ENCODE assay signal across 22 cellular contexts in genomic region chr4:139222215-139222614, GRCh38. TPM values are rescaled to one million over a fixed set of nuclear protein-coding genes. Genes with fewer than 3 reads are reported as not detected.
DNase-seq lines count a peak whose midpoint lies in the region; ATAC-seq, FAIRE-seq and TF ChIP-seq lines count a peak whose summit lies in the region.
"Had no signal": no experiment of that assay in that cellular context is flagged by ENCODE, and none has a peak within 500 bp of the region (broad histone marks: within the 10 kb centered on the region; RNA-seq: fewer than 3 reads in every experiment).

No MANE protein-coding gene starts in this region.

- H3K36me3 ChIP-seq in A673 (ENCODE audit: insufficient read depth, low read length, poor library complexity, severe bottlenecking) (no peaks in the 10 kb centered on the region), GM23338 (ENCODE audit: insufficient read depth) (no peaks in the 10 kb centered on the region), H1 (ENCODE audit: control insufficient read depth in 2 of 4, insufficient read depth in 4 of 4, low read length in 3 of 4) (no peaks in the 10 kb centered on the region), neuronal stem cell (replicated peaks in 1 of 2; ENCODE audit: control insufficient read depth in 2 of 2, insufficient read depth in 2 of 2, low read length in 2 of 2) (no peaks in the 10 kb centered on the region)
- H3K36me3 ChIP-seq: BLaER1 treated with 17β-estradiol and CSF1 and Interleukin-3, amounts not matched to agents 10 nM and 100 nM had no signal

- H3K79me1 ChIP-seq in H1 (ENCODE audit: low read depth, low read length) (no peaks in the 10 kb centered on the region), neuronal stem cell (ENCODE audit: low read depth, low read length) (no peaks in the 10 kb centered on the region)

- H4K20me1 ChIP-seq in GM23338 (replicated peaks; ENCODE audit: insufficient read depth) (no peaks in the 10 kb centered on the region), H1 (replicated peaks in 1 of 2; ENCODE audit: control insufficient read depth in 1 of 2, insufficient read depth in 2 of 2, low read length in 2 of 2) (no peaks in the 10 kb centered on the region)
- H4K20me1 ChIP-seq: BLaER1 treated with 17β-estradiol and CSF1 and Interleukin-3, amounts not matched to agents 10 nM and 100 nM had no signal

- H3K27me3 Mint-ChIP-seq in GM23338 (ENCODE audit: insufficient read depth, low read depth, poor library complexity), result peaks cover 7% of the 10 kb centered on the region
- H3K27me3 Mint-ChIP-seq: B cell; CD4-positive, alpha-beta T cell had no signal

- no peak overlapping the region for H3K4ac ChIP-seq in H1 (replicated peaks; ENCODE audit: insufficient read length, low read depth, low read length)
- H3K4ac ChIP-seq in neuronal stem cell (ENCODE audit: low read length), result no peak overlapping the region

- POLR2A ChIA-PET in A673 (lab: Charles Lee; ENCODE audit: low non-redundant PET) (no interaction called here), H1 (lab: Charles Lee; ENCODE audit: partially characterized antibody) (no interaction called here)

- no peak overlapping the region for H2BK5ac ChIP-seq in H1 (ENCODE audit: low read depth, low read length)
- H2BK5ac ChIP-seq in neuronal stem cell (ENCODE audit: low read length), result no peak overlapping the region

- no peak for FAIRE-seq in H1 (lab: Jason Lieb, UNC)
- FAIRE-seq: A204.1, D721Med, G401.6, GM19239 had no signal

- H3K9me3 ChIP-seq in A673 (ENCODE audit: low read depth, low read length, poor library complexity, severe bottlenecking) (no peaks in the 10 kb centered on the region), H1 (ENCODE audit: insufficient read depth in 2 of 2, low read depth in 1 of 2, low read length in 1 of 2) (no peaks in the 10 kb centered on the region), neuronal stem cell (replicated peaks in 1 of 2; ENCODE audit: control insufficient read depth in 2 of 2, insufficient read depth in 1 of 2, low read depth in 1 of 2, low read length in 2 of 2) (no peaks in the 10 kb centered on the region)
- H3K9me3 ChIP-seq: Caco-2 had no signal

- CTCF ChIA-PET in A673 (lab: Charles Lee) (no interaction called here), H1 (lab: Charles Lee; ENCODE audit: partially characterized antibody) (interaction anchor here (1.1 kb wide), 1 partner anchor 13 kb away, joined by 4 read pairs; no protein-coding TSS in a partner anchor)

- H3K14ac ChIP-seq in H1 (ENCODE audit: insufficient read length), result no peak overlapping the region
- no peak overlapping the region for H3K14ac ChIP-seq in neuronal stem cell (ENCODE audit: low read length)

- TF ChIP-seq CTCF in A673 (conservative IDR thresholded peaks at IDR 0.05; ENCODE audit: low read depth, low read length) (no peak), GM23338 (conservative IDR thresholded peaks at IDR 0.05; ENCODE audit: low read depth in 2 of 2) (no peak), H1 (IDR thresholded peaks at IDR 0.05; ENCODE audit: control extremely low read depth in 1 of 3, insufficient read depth in 1 of 3, low read depth in 1 of 3, low read length in 3 of 3) (no peak)

- no peak overlapping the region for H2BK20ac ChIP-seq in H1 (ENCODE audit: low read length)

- TF ChIP-seq RAD21 in H1 (IDR thresholded peaks at IDR 0.05 in 1 of 2, conservative IDR thresholded peaks at IDR 0.05 in 1 of 2; ENCODE audit: low read depth in 2 of 2, low read length in 2 of 2), result no peak

- H3K4me1 ChIP-seq in A673 (ENCODE audit: insufficient read depth, low read length, poor library complexity, severe bottlenecking), result peaks cover 36% of the 10 kb centered on the region
- H3K4me1 ChIP-seq in GM23338 (ENCODE audit: insufficient read depth), result no peaks in the 10 kb centered on the region
- H3K4me1 ChIP-seq in H1 (replicated peaks in 1 of 4; ENCODE audit: control insufficient read depth in 3 of 4, insufficient read depth in 4 of 4, low read length in 3 of 4), result no peaks in the 10 kb centered on the region
- H3K4me1 ChIP-seq in neuronal stem cell (ENCODE audit: control insufficient read depth in 2 of 2, insufficient read depth in 1 of 2, low read depth in 1 of 2, low read length in 2 of 2), result no peaks in the 10 kb centered on the region
- H3K4me1 ChIP-seq: Caco-2 had no signal

- H2AK5ac ChIP-seq in H1 (ENCODE audit: low read depth, low read length), result no peak overlapping the region
- H2AK5ac ChIP-seq in neuronal stem cell (ENCODE audit: low read depth, low read length), result no peak overlapping the region

- H3K27me3 ChIP-seq in A673 (replicated peaks; ENCODE audit: insufficient read depth, low read depth, low read length, poor library complexity) (no peaks in the 10 kb centered on the region), GM23338 (ENCODE audit: insufficient read depth) (no peaks in the 10 kb centered on the region), H1 (replicated peaks in 1 of 4; ENCODE audit: control insufficient read depth in 3 of 4, extremely low read depth in 1 of 4, insufficient read depth in 3 of 4, low read length in 3 of 4) (no peaks in the 10 kb centered on the region), neuronal stem cell (ENCODE audit: control insufficient read depth in 3 of 3, insufficient read depth in 3 of 3, low read depth in 1 of 3, low read length in 3 of 3) (no peaks in the 10 kb centered on the region)
- H3K27me3 ChIP-seq: BLaER1 treated with 17β-estradiol and CSF1 and Interleukin-3, amounts not matched to agents 10 nM and 100 nM had no signal

- H3K23ac ChIP-seq in H1 (ENCODE audit: insufficient read length), result no peak overlapping the region
- no peak overlapping the region for H3K23ac ChIP-seq in neuronal stem cell (ENCODE audit: low read depth, low read length, poor library complexity)

- WGBS in H1 (ENCODE audit: extremely low coverage in 1 of 2, insufficient coverage in 1 of 2, insufficient read length in 1 of 2, insufficient replicate concordance in 2 of 2, low coverage in 1 of 2, low lambda C conversion rate in 2 of 2, missing lambda C conversion rate in 1 of 2), 2 experiments, result 94% methylated on average over 5 of the region's 5 CpGs; no CpG with 5 or more reads in 1 of the 2 experiments
- WGBS in neuronal stem cell (ENCODE audit: extremely low coverage in 2 of 2, insufficient read length in 2 of 2, insufficient replicate concordance in 1 of 2), 2 donors, result no CpG with 5 or more reads among the region's 5 CpGs

- H3K9me2 ChIP-seq in GM23338 (ENCODE audit: insufficient read depth), result no peaks in the 10 kb centered on the region

- H3K4me3 ChIP-seq in A673 (ENCODE audit: low read depth, low read length, poor library complexity, severe bottlenecking) (no peak overlapping the region), GM23338 (no peak overlapping the region), H1 (ENCODE audit: extremely low read depth in 1 of 4, insufficient read depth in 2 of 4, low read depth in 3 of 4, low read length in 4 of 4) (no peak overlapping the region), neuronal stem cell (ENCODE audit: low read length in 2 of 2) (no peak overlapping the region)
- H3K4me3 ChIP-seq: BLaER1 treated with 17β-estradiol and CSF1 and Interleukin-3, amounts not matched to agents 10 nM and 100 nM had no signal

- H3K4me2 ChIP-seq in GM23338 (no peak overlapping the region), H1 (ENCODE audit: insufficient read depth in 1 of 2, low read depth in 2 of 2, low read length in 2 of 2) (no peak overlapping the region), neuronal stem cell (ENCODE audit: insufficient read depth, low read length, poor library complexity, severe bottlenecking) (no peak overlapping the region)

- H3F3A ChIP-seq in GM23338 (replicated peaks; ENCODE audit: low read depth), result no peaks in the 10 kb centered on the region

- no peaks in the 10 kb centered on the region for H3K23me2 ChIP-seq in H1 (ENCODE audit: low read depth, low read length)

- no peak overlapping the region for H2BK12ac ChIP-seq in H1 (ENCODE audit: low read depth, low read length)
- no peak overlapping the region for H2BK12ac ChIP-seq in neuronal stem cell (ENCODE audit: low read length)

- DNase-seq in A673 (ENCODE audit: low spot score), result no peak
- no peak for DNase-seq in GM23338 (ENCODE audit: low spot score)
- DNase-seq in H1 (ENCODE audit: low read depth in 1 of 2, low spot score in 2 of 2), result no peak
- DNase-seq in neuronal stem cell (ENCODE audit: low spot score), result no peak
- no peak for DNase-seq in activated CD4-positive, alpha-beta T cell treated with anti-CD3 and anti-CD28 coated beads, Interleukin-2, amount 50 U/mL, for 4 hours
- no peak for DNase-seq in cerebellum (ENCODE audit: low spot score)
- DNase-seq in NCI-H2196 treated with DMSO at 0.1 percent for 48 hours (lab: John Stamatoyannopoulos, UW; ENCODE audit: unreplicated experiment), result no peak
- DNase-seq: 8988T; AML-193; Caco-2; Calu3; CD4-positive, alpha-beta T cell; CD8-positive, alpha-beta T cell; DMS79 treated with DMSO at 0.1 percent for 48 hours; GF-D8 had no signal

- no peaks in the 10 kb centered on the region for H3K4me1 Mint-ChIP-seq in GM23338

- no peaks in the 10 kb centered on the region for H3K79me2 ChIP-seq in GM23338 (replicated peaks; ENCODE audit: insufficient read depth)
- no peaks in the 10 kb centered on the region for H3K79me2 ChIP-seq in H1 (ENCODE audit: control insufficient read depth in 1 of 2, insufficient read depth in 2 of 2, low read length in 2 of 2)

- no peak for ATAC-seq in GM23338
- ATAC-seq: CD8-positive, alpha-beta T cell had no signal

- intact Hi-C loops in A673 (cut with micrococcal nuclease; ENCODE audit: unreplicated experiment), result no loop called here

- H3K9ac ChIP-seq in H1 (replicated peaks in 1 of 4; ENCODE audit: extremely low read depth in 1 of 4, low read depth in 3 of 4, low read length in 3 of 4) (no peak overlapping the region), neuronal stem cell (ENCODE audit: low read depth, low read length, poor library complexity) (no peak overlapping the region)
- H3K9ac ChIP-seq: BLaER1 treated with 17β-estradiol and CSF1 and Interleukin-3, amounts not matched to agents 10 nM and 100 nM had no signal

- H3K36me3 Mint-ChIP-seq in GM23338 (ENCODE audit: low read depth), result no peaks in the 10 kb centered on the region
- H3K36me3 Mint-ChIP-seq: CD8-positive, alpha-beta T cell had no signal

- no peak overlapping the region for H3K56ac ChIP-seq in H1 (replicated peaks; ENCODE audit: insufficient read length, low read depth, low read length)

- H3K18ac ChIP-seq in H1 (ENCODE audit: extremely low read depth, low read length), result no peak overlapping the region
- no peak overlapping the region for H3K18ac ChIP-seq in neuronal stem cell (ENCODE audit: low read length)

- H3K4me3 Mint-ChIP-seq in GM23338, result no peak overlapping the region
- H3K4me3 Mint-ChIP-seq: B cell; CD4-positive, alpha-beta T cell; CD8-positive, alpha-beta T cell had no signal

- no peak overlapping the region for H3K27ac Mint-ChIP-seq in GM23338
- H3K27ac Mint-ChIP-seq: B cell; CD4-positive, alpha-beta T cell; CD8-positive, alpha-beta T cell had no signal

- TF ChIP-seq EP300 in H1 (IDR thresholded peaks at IDR 0.05; ENCODE audit: borderline replicate concordance in 1 of 2, low read depth in 2 of 2, low read length in 2 of 2), result no peak

- peak overlapping the region; percentile 93 for H3K27ac ChIP-seq in A673 (ENCODE audit: low read depth, low read length, poor library complexity, severe bottlenecking)
- no peak overlapping the region for H3K27ac ChIP-seq in GM23338 (ENCODE audit: low read depth)
- H3K27ac ChIP-seq in H1 (ENCODE audit: low read depth, low read length), result no peak overlapping the region
- H3K27ac ChIP-seq in neuronal stem cell (replicated peaks; ENCODE audit: low read length), result no peak overlapping the region
- H3K27ac ChIP-seq: BLaER1 treated with 17β-estradiol and CSF1 and Interleukin-3, amounts not matched to agents 10 nM and 100 nM; C4-2B had no signal

- H2BK120ac ChIP-seq in H1 (replicated peaks; ENCODE audit: low read depth, low read length), result no peak overlapping the region
- H2BK120ac ChIP-seq in neuronal stem cell (ENCODE audit: low read depth, low read length), result no peak overlapping the region

- H4K8ac ChIP-seq in H1 (ENCODE audit: extremely low read depth, insufficient read depth, low read length) (no peak overlapping the region), neuronal stem cell (ENCODE audit: low read depth, low read length) (no peak overlapping the region)

- BruUV-seq in A673 (replicated peaks; lab: Mats Ljungman, UMichigan), result no TSS peak

- no peak for TF ChIP-seq POLR2A in H1 (IDR thresholded peaks at IDR 0.05; ENCODE audit: control extremely low read depth in 1 of 2, low read depth in 2 of 2, low read length in 2 of 2)

- H3K9me3 Mint-ChIP-seq in GM23338, result no peaks in the 10 kb centered on the region
- H3K9me3 Mint-ChIP-seq: CD4-positive, alpha-beta T cell; CD8-positive, alpha-beta T cell had no signal

- H4K5ac ChIP-seq in H1 (ENCODE audit: insufficient read length, low read depth, low read length), result no peak overlapping the region

- peak overlapping the region; percentile 59; the same call in 1 of the 2 replicates for H2AFZ ChIP-seq in GM23338
- no peak overlapping the region; the same call in 1 of the 2 replicates for H2AFZ ChIP-seq in H1 (ENCODE audit: low read length)
- H2AFZ ChIP-seq in neuronal stem cell (ENCODE audit: low read length), result peak overlapping the region; percentile 10

- H2BK15ac ChIP-seq in H1 (ENCODE audit: low read length) (0 out of 2 replicates have a peak overlapping the region, but pooled peaks have one; percentile 29), neuronal stem cell (ENCODE audit: low read length) (no peak overlapping the region)

- no peak overlapping the region for H4K91ac ChIP-seq in H1 (replicated peaks; ENCODE audit: insufficient read length, low read length)
- no peak overlapping the region for H4K91ac ChIP-seq in neuronal stem cell (ENCODE audit: low read depth, low read length, poor library complexity)

RNA-seq across cellular contexts. Expression of gene ELF2, which starts 45.2 kb away (rescaled TPM):
- total RNA-seq in A673 (2021), result 42.4 and 46.1 TPM in 2 replicates
- total RNA-seq in GM23338 (2014; rRNA removed; shearing (Covaris generic)), result 35.2 and 48.8 TPM in 2 replicates
- 33.2 and 38.2 TPM in 2 replicates for polyA plus RNA-seq in GM23338 (2016; fragmentation: Nextera tagmentation; extraction: Ambion mirVana)
- total RNA-seq in H1 (2021; fragmentation: NEBNext Ultra II Directional; extraction: Animal tissue kit (Norgen Biotek cat#: 25700)), result 44.3 and 45.6 TPM in 2 replicates
- polyA plus RNA-seq in H1 (2011; rRNA removed), result 12.2 and 21.1 TPM in 2 replicates
- polyA plus RNA-seq in H1 (2011; cell fraction: cytosol; rRNA removed), result 24.7 TPM
- polyA plus RNA-seq in H1 (2011; cell fraction: nucleus; rRNA removed), result 30.5 TPM
- polyA plus RNA-seq in H1 (2012, experiment 1 of 2), result 26.0 to 31.4 TPM (median 27.7 TPM) in 4 replicates
- polyA plus RNA-seq in H1 (2012, experiment 2 of 2), result 2.5 TPM
- 26.0 TPM for polyA plus RNA-seq in H1 (2013, experiment 1 of 2)
- 23.3 TPM for polyA plus RNA-seq in H1 (2013, experiment 2 of 2)
- 54.2 and 78.1 TPM in 2 replicates for polyA minus RNA-seq in H1 (2011; rRNA and poly(A)+ RNA removed)
- polyA minus RNA-seq in H1 (2011; cell fraction: cytosol; rRNA and poly(A)+ RNA removed), result 28.9 TPM
- polyA minus RNA-seq in H1 (2011; cell fraction: nucleus; rRNA and poly(A)+ RNA removed), result 70.3 TPM
- 22.2 TPM for polyA plus RNA-seq in neuronal stem cell (2013, experiment 1 of 2)
- polyA plus RNA-seq in neuronal stem cell (2013, experiment 2 of 2), result 22.4 TPM
- total RNA-seq in cerebellum, result 87.7 TPM

RNA-seq across cellular contexts. Expression of gene MGARP, which starts 57.8 kb away (rescaled TPM):
- total RNA-seq in A673 (2021) (6.0 and 6.9 TPM in 2 replicates), cerebellum (0.73 TPM)
- total RNA-seq in GM23338 (2014; rRNA removed; shearing (Covaris generic)), result 2.4 and 2.8 TPM in 2 replicates
- polyA plus RNA-seq in GM23338 (2016; fragmentation: Nextera tagmentation; extraction: Ambion mirVana) (4.1 and 4.7 TPM in 2 replicates), H1 (2011; rRNA removed) (3.9 and 4.5 TPM in 2 replicates)
- total RNA-seq in H1 (2021; fragmentation: NEBNext Ultra II Directional; extraction: Animal tissue kit (Norgen Biotek cat#: 25700)), result 2.5 and 2.8 TPM in 2 replicates
- 8.4 TPM for polyA plus RNA-seq in H1 (2011; cell fraction: cytosol; rRNA removed)
- 2.1 TPM for polyA plus RNA-seq in H1 (2011; cell fraction: nucleus; rRNA removed)
- 4.5 to 6.4 TPM (median 4.9 TPM) in 4 replicates for polyA plus RNA-seq in H1 (2012, experiment 1 of 2)
- 1.5 TPM for polyA plus RNA-seq in H1 (2012, experiment 2 of 2)
- polyA plus RNA-seq in H1 (2013, experiment 1 of 2), result 2.3 TPM
- 2.6 TPM for polyA plus RNA-seq in H1 (2013, experiment 2 of 2)
- polyA minus RNA-seq in H1 (2011; rRNA and poly(A)+ RNA removed), result 1.7 TPM in 2 replicates
- polyA minus RNA-seq in H1 (2011; cell fraction: cytosol; rRNA and poly(A)+ RNA removed), result 1.5 TPM
- polyA minus RNA-seq in H1 (2011; cell fraction: nucleus; rRNA and poly(A)+ RNA removed), result 1.2 TPM
- 1.4 TPM for polyA plus RNA-seq in neuronal stem cell (2013, experiment 1 of 2)
- polyA plus RNA-seq in neuronal stem cell (2013, experiment 2 of 2), result 1.3 TPM
- total RNA-seq: B cell; Calu3; CD4-positive, alpha-beta T cell; CD8-positive, alpha-beta T cell had no signal
